In genomic region chr14:92701826-92702225, GRCh38 we compare ENCODE assay signal across 31 cellular contexts.
"Had no signal": no experiment of that assay in that cellular context is flagged by ENCODE, and none has a peak within 500 bp of the region (broad histone marks: within the 10 kb centered on the region; RNA-seq: fewer than 3 reads in every experiment).

No MANE protein-coding gene starts in this region.

- H3K4me1 ChIP-seq: ascending aorta, body of pancreas had no signal

- H3K27me3 ChIP-seq: ascending aorta, body of pancreas had no signal

- H3K4me2 ChIP-seq: KMS-11 had no signal

- H3K27ac ChIP-seq: ascending aorta, body of pancreas, KMS-11, SK-N-MC had no signal

- ATAC-seq: activated CD8-positive, alpha-beta memory T cell treated with anti-CD3 and anti-CD28 coated beads, Interleukin-2, amount 10 ng/mL, durations not matched to agents 7 days and 5 days; activated naive CD4-positive, alpha-beta T cell treated with anti-CD3 and anti-CD28 coated beads, Interleukin-2, amount 50 U/mL, for 72 hours; activated naive CD8-positive, alpha-beta T cell treated with anti-CD3 and anti-CD28 coated beads, Interleukin-2, amount 50 U/mL, for 24 hours; body of pancreas; T-cell had no signal

- H3K9me3 ChIP-seq: ascending aorta, body of pancreas had no signal

- H3K9ac ChIP-seq: KMS-11 had no signal

- H3K4me3 ChIP-seq: ascending aorta, body of pancreas, SK-N-MC had no signal

- DNase-seq: activated B cell treated with CpG ODN at 0.5 μM for 24 hours; activated CD4-positive, alpha-beta T cell treated with anti-CD3 and anti-CD28 coated beads for 1 hour; activated CD4-positive, alpha-beta T cell treated with anti-CD3 and anti-CD28 coated beads, Interleukin-2, amount 10 ng/mL, durations not matched to agents 24 days and 14 days; activated CD4-positive, alpha-beta T cell treated with anti-CD3 and anti-CD28 coated beads, Interleukin-2, amount 50 U/mL, for 48 hours; activated CD8-positive, alpha-beta memory T cell treated with anti-CD3 and anti-CD28 coated beads, Interleukin-2, amount 10 ng/mL, durations not matched to agents 7 days and 5 days; activated effector memory CD4-positive, alpha-beta T cell treated with anti-CD3 and anti-CD28 coated beads, Interleukin-2, amount 50 U/mL, for 16 hours; activated naive CD4-positive, alpha-beta T cell treated with Interleukin-2 at 50 U/mL for 16 hours; activated naive CD8-positive, alpha-beta T cell treated with anti-CD3 and anti-CD28 coated beads, Interleukin-2, amount 50 U/mL, for 24 hours; activated T-cell treated with anti-CD3 and anti-CD28 coated beads, Interleukin-2, amount 50 U/mL, for 24 hours; amniotic stem cell; NCI-H1092; NCI-H1417; NCI-H1694; NCI-H2029; NCI-H2107; NCI-H2171 treated with DMSO at 0.1 percent for 48 hours; NCI-H226; NCI-H510A; NCI-H526 treated with DMSO at 0.1 percent for 48 hours; NCI-H82; SIG-M5; T-cell; T-helper 2 cell; T1000 had no signal

- FAIRE-seq: bronchial epithelial cell, TTC549 had no signal
